ENCODE assay signal across 13 cellular contexts in genomic region chr2:236572482-236572881, GRCh38. TPM values are rescaled to one million over a fixed set of nuclear protein-coding genes. Genes with fewer than 3 reads are reported as not detected.
DNase-seq lines count a peak whose midpoint lies in the region; ATAC-seq and TF ChIP-seq lines count a peak whose summit lies in the region.
"Had no signal": no experiment of that assay in that cellular context is flagged by ENCODE, and none has a peak within 500 bp of the region (broad histone marks: within the 10 kb centered on the region; RNA-seq: fewer than 3 reads in every experiment).

No MANE protein-coding gene starts in this region.

- peaks cover 49% of the 10 kb centered on the region for H3K4me1 ChIP-seq in psoas muscle

- ATAC-seq in left ventricle myocardium superior (peak; percentile 9), psoas muscle (peak; percentile 36 to 58 (median 44)), GM21723 (IDR thresholded peaks at IDR 0.05; ENCODE audit: unreplicated experiment) (no peak), GM19035 (IDR thresholded peaks at IDR 0.05; ENCODE audit: unreplicated experiment) (no peak)

- intact Hi-C loops in left ventricle myocardium superior (cut with micrococcal nuclease) (loop anchor here (10.0 kb wide), 2 partner anchors 102 to 162 kb away; no protein-coding TSS in a partner anchor), psoas muscle (cut with DNase I) (loop anchor here (5.0 kb wide), 2 partner anchors 160 to 455 kb away; no protein-coding TSS in a partner anchor)

- in situ Hi-C loops in astrocyte of the cerebellum (cut with HindIII; ENCODE audit: low sequenced_read_pairs) (no loop called here), G401 (cut with HindIII; ENCODE audit: low sequenced_read_pairs) (no loop called here)

- TF ChIP-seq CTCF in astrocyte of the cerebellum (IDR thresholded peaks at IDR 0.05; ENCODE audit: low read depth, low read length, missing control alignments) (no peak), psoas muscle (IDR thresholded peaks at IDR 0.05) (no peak)

- DNase-seq in DMS79 treated with DMSO at 0.1 percent for 48 hours (lab: John Stamatoyannopoulos, UW) (peak; percentile 21), astrocyte of the cerebellum (ENCODE audit: low read depth) (no peak), left ventricle myocardium superior (peak; percentile 58), psoas muscle (peak; percentile 56 to 82), G401 (ENCODE audit: low spot score) (no peak)
- no peak for DNase-seq in stimulated activated naive CD4-positive, alpha-beta T cell (lab: John Stamatoyannopoulos, UW)
- DNase-seq: adrenal gland, NCI-H1105 treated with DMSO at 0.1 percent for 48 hours had no signal

- H3K4me3 ChIP-seq in astrocyte of the cerebellum (ENCODE audit: low read depth, low read length) (peak overlapping the region; percentile 48), psoas muscle (peak overlapping the region; percentile 65)
- H3K4me3 ChIP-seq: adrenal gland had no signal

- no peaks in the 10 kb centered on the region for H3K9me3 ChIP-seq in psoas muscle
- H3K9me3 ChIP-seq: adrenal gland, neutrophil had no signal

- no peaks in the 10 kb centered on the region for H3K27me3 ChIP-seq in psoas muscle (ENCODE audit: insufficient read depth in 3 of 3, low read length in 2 of 3)

- no peaks in the 10 kb centered on the region for H3K36me3 ChIP-seq in psoas muscle (ENCODE audit: insufficient read depth in 1 of 2, low read depth in 1 of 2)
- H3K36me3 ChIP-seq: adrenal gland, neutrophil had no signal

- WGBS in psoas muscle, 3 donors, result 7 to 20% (median 12%) methylated on average over 9 of the region's 9 CpGs

- H3K27ac ChIP-seq in psoas muscle, result peak overlapping the region; percentile 57
- H3K27ac ChIP-seq: adrenal gland, neutrophil had no signal

RNA-seq across cellular contexts. Expression of gene ACKR3, which starts 2.9 kb away (rescaled TPM):
- total RNA-seq in left ventricle myocardium superior (25.4 TPM), psoas muscle (10 to 100 TPM in 3 of 4 donors, 1 to 10 TPM in 1; 7.8 to 23.2 (median 13.7) TPM)
- polyA plus RNA-seq in psoas muscle, result 10 to 100 TPM; 14.7 to 25.3 (median 20.4) TPM
- total RNA-seq in G401 (2014; rRNA removed; shearing (Covaris generic)), result not detected in 2 replicates
- total RNA-seq: epithelial cell of proximal tubule, HT-29 had no signal

Comparison
In these comparisons a context has a peak if more than half of its experiments do, and no peak if none do; other contexts are left out.
1. DNase-seq: peak in DMS79 treated with DMSO at 0.1 percent for 48 hours (single experiment), left ventricle myocardium superior (single experiment) and psoas muscle (2 of 2); none in astrocyte of the cerebellum (single experiment), G401 (single experiment) and stimulated activated naive CD4-positive, alpha-beta T cell (0 of 6).
2. ATAC-seq: peak in left ventricle myocardium superior (single experiment) and psoas muscle (4 of 4); none in GM21723 (single experiment) and GM19035 (single experiment).